ENCODE assay signal across 8 cellular contexts in genomic region chr2:3517948-3518495, GRCh38. TPM values are rescaled to one million over a fixed set of nuclear protein-coding genes. Genes with fewer than 3 reads are reported as not detected.
DNase-seq lines count a peak whose midpoint lies in the region; ATAC-seq and TF ChIP-seq lines count a peak whose summit lies in the region.

No MANE protein-coding gene starts in this region.

- peaks cover 14% of the 10 kb centered on the region for H3K4me1 ChIP-seq in PC-9 (replicated peaks; ENCODE audit: insufficient read depth)
- peaks cover 0 to 4% of the 10 kb centered on the region in 2 donors for H3K4me1 ChIP-seq in esophagus (ENCODE audit: control insufficient read depth in 2 of 2, insufficient read depth in 2 of 2, low read length in 1 of 2)
- H3K4me1 ChIP-seq in prostate gland (replicated peaks), result peaks cover 4% of the 10 kb centered on the region

- no peaks in the 10 kb centered on the region for H3K36me3 ChIP-seq in GM06990 (ENCODE audit: control insufficient read depth, insufficient read depth, low read length)
- H3K36me3 ChIP-seq in PC-9 (ENCODE audit: low read depth), result peaks cover 15% of the 10 kb centered on the region
- H3K36me3 ChIP-seq in esophagus (ENCODE audit: control insufficient read depth in 2 of 2, insufficient read depth in 2 of 2, low read length in 1 of 2), result peaks cover 0 to 2% of the 10 kb centered on the region in 2 donors
- no peaks in the 10 kb centered on the region for H3K36me3 ChIP-seq in prostate gland

- no peaks in the 10 kb centered on the region for H3K9me2 ChIP-seq in PC-9 (ENCODE audit: insufficient read depth)

- no peak for DNase-seq in GM06990 (ENCODE audit: extremely low read depth, insufficient read length)
- no peak for DNase-seq in PC-9
- DNase-seq in prostate gland (ENCODE audit: low spot score), result no peak
- no peak for DNase-seq in SHP77 (lab: John Stamatoyannopoulos, UW)
- DNase-seq in NCI-H446 treated with DMSO at 0.1 percent for 48 hours (lab: John Stamatoyannopoulos, UW), result no peak

- ATAC-seq in GM19035 (IDR thresholded peaks at IDR 0.05; ENCODE audit: unreplicated experiment), result no peak
- no peak for ATAC-seq in GM18907 (IDR thresholded peaks at IDR 0.05; ENCODE audit: unreplicated experiment)

- POLR2A ChIA-PET in PC-9 (lab: Charles Lee; ENCODE audit: unreplicated experiment), result no interaction called here

- CTCF ChIA-PET in PC-9 (lab: Charles Lee), result no interaction called here

- no peak for TF ChIP-seq CTCF in GM06990 (IDR thresholded peaks at IDR 0.05; ENCODE audit: insufficient read depth, low read length, poor library complexity, severe bottlenecking)
- TF ChIP-seq CTCF in PC-9 (conservative IDR thresholded peaks at IDR 0.05), result no peak
- TF ChIP-seq CTCF in prostate gland (IDR thresholded peaks at IDR 0.05), result no peak

- H2AFZ ChIP-seq in PC-9, result peak overlapping the region; percentile 91

- H3K4me3 ChIP-seq in GM06990 (replicated peaks; ENCODE audit: low read depth, low read length) (peak overlapping the region; percentile 94), PC-9 (peak overlapping the region; percentile 95), esophagus (ENCODE audit: low read depth in 1 of 2, low read length in 2 of 2) (peak overlapping the region; percentile 65 to 83), prostate gland (peak overlapping the region; percentile 85 to 95)

- 21 to 27% methylated on average over 3 of the region's 3 CpGs for WGBS in esophagus, 2 donors
- WGBS in prostate gland, result 14% methylated on average over 3 of the region's 3 CpGs

- H3K27me3 ChIP-seq in GM06990 (replicated peaks; ENCODE audit: control insufficient read depth, insufficient read depth, low read length), result no peaks in the 10 kb centered on the region
- H3K27me3 ChIP-seq in PC-9 (ENCODE audit: insufficient read depth, low read depth), result no peaks in the 10 kb centered on the region
- H3K27me3 ChIP-seq in esophagus (ENCODE audit: control insufficient read depth in 1 of 2, insufficient read depth in 2 of 2, low read length in 2 of 2), result no peaks in the 10 kb centered on the region
- H3K27me3 ChIP-seq in prostate gland (replicated peaks; ENCODE audit: insufficient read depth), result no peaks in the 10 kb centered on the region

- peak overlapping the region; percentile 46 for H3K27ac ChIP-seq in PC-9
- peak overlapping the region; percentile 86 to 96 for H3K27ac ChIP-seq in esophagus (ENCODE audit: low read depth in 2 of 2, low read length in 1 of 2)
- peak overlapping the region; percentile 98 to 99 for H3K27ac ChIP-seq in prostate gland

- no peaks in the 10 kb centered on the region for H4K20me1 ChIP-seq in PC-9 (ENCODE audit: insufficient read depth)

- TF ChIP-seq POLR2A in prostate gland (IDR thresholded peaks at IDR 0.05), result no peak

- intact Hi-C loops in PC-9 (cut with micrococcal nuclease; ENCODE audit: unreplicated experiment) (loop anchor here (5.0 kb wide), 1 partner anchor 136 kb away; no protein-coding TSS in a partner anchor), prostate gland (cut with DNase I) (no loop called here)

- H3K9me3 ChIP-seq in PC-9 (ENCODE audit: insufficient read depth, low read depth), result no peaks in the 10 kb centered on the region
- H3K9me3 ChIP-seq in esophagus (ENCODE audit: control insufficient read depth in 2 of 2, insufficient read depth in 1 of 2, low read depth in 1 of 2, low read length in 1 of 2), result no peaks in the 10 kb centered on the region
- no peaks in the 10 kb centered on the region for H3K9me3 ChIP-seq in prostate gland

- no TSS peak for BruUV-seq in PC-9 (replicated peaks; lab: Mats Ljungman, UMichigan)

- peak overlapping the region; percentile 83 for H3K4me2 ChIP-seq in PC-9

- peaks cover 38% of the 10 kb centered on the region for H3K79me2 ChIP-seq in PC-9 (ENCODE audit: low read depth)

- H3F3A ChIP-seq in PC-9 (ENCODE audit: insufficient read depth, low read depth), result peaks cover 7% of the 10 kb centered on the region; the same call in 1 of the 2 replicates

RNA-seq across cellular contexts. Expression of gene ADI1, which starts 1.3 kb away (rescaled TPM):
- total RNA-seq in PC-9 (2021) (54.5 and 72.2 TPM in 2 replicates), prostate gland (100 to 1,000 TPM in 1 of 2 donors, 10 to 100 TPM in 1; 81.7 to 270 TPM)
- 10 to 100 TPM; 25.7 to 41.8 TPM for polyA plus RNA-seq in esophagus

RNA-seq across cellular contexts. Expression of gene RNASEH1, which starts 40.1 kb away (rescaled TPM):
- total RNA-seq in PC-9 (2021), result 28.4 and 31.0 TPM in 2 replicates
- 10 to 100 TPM in 1 of 2 donors, 1 to 10 TPM in 1; 5.7 to 10.1 TPM for polyA plus RNA-seq in esophagus
- total RNA-seq in prostate gland, result 10 to 100 TPM; 19.1 to 31.5 TPM

RNA-seq across cellular contexts. Expression of gene RPS7, which starts 57.0 kb away (rescaled TPM):
- 1,333 and 1,707 TPM in 2 replicates for total RNA-seq in PC-9 (2021)
- 1,000 to 10,000 TPM; 1,816 to 2,770 TPM for polyA plus RNA-seq in esophagus
- 1,000 to 10,000 TPM; 1,200 to 3,706 TPM for total RNA-seq in prostate gland

Comparison
In these comparisons a context has a peak if more than half of its experiments do, and no peak if none do; other contexts are left out.
1. H3K27ac ChIP-seq: peak in every context shown above with its lines; median percentile 98 in prostate gland; 91 in esophagus; 46 in PC-9.